ENCODE assay signal across 8 cellular contexts in the genomic region with DNA sequence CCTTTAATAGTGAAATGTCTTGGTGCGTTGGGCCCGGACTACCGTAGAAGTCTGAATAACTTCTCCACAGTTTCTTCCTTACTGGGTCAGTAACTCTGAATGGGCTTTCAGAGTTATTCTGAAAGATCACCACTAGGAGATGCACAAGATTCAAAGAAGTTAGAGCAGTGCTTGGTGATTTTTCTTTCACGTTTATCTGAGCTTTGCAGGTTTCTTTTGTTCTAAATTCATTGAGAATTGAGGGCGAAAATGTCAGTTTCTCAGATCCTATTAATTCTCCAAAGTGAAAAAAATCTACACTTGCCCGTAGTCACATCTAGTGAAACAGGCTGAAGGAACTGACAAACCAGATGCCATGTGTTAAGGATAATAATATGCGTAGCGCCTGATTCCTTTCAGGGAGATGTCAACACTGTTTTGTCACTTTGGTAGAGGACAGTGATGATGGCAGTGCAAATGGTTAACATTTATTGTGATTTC.
A peak's percentile ranks its signal among the peaks of the same experiment; 100 is the strongest.
DNase-seq lines count a peak whose midpoint lies in the region; ATAC-seq and TF ChIP-seq lines count a peak whose summit lies in the region.

No MANE protein-coding gene starts in this region.

- BruUV-seq in HCT116 (replicated peaks; lab: Mats Ljungman, UMichigan) = no TSS peak

- DNase-seq in DMS79 (lab: John Stamatoyannopoulos, UW) (peak; percentile 32), HCT116 (ENCODE audit: low read depth, low spot score) (peak; percentile 42), NCI-H226 (peak; percentile 46), left ventricle myocardium inferior (no peak), retinal pigment epithelial cell (ENCODE audit: low read depth) (peak; percentile 18)
- DNase-seq in stimulated activated CD4-positive, alpha-beta T cell treated with anti-CD3 and anti-CD28 coated beads, Interleukin-1b, Interleukin-23, amount 100 ng/mL, for 48 hours = no peak
- DNase-seq in activated CD4-positive, alpha-beta memory T cell treated with anti-CD3 and anti-CD28 coated beads for 36 hours = no peak

- peaks cover 6% of the 10 kb centered on the region for H3K4me1 Mint-ChIP-seq in activated T-helper 17 cell treated with anti-CD3 and anti-CD28 coated beads, Interleukin-2, amount 50 U/mL, for 72 hours
- H3K4me1 Mint-ChIP-seq in activated CD4-positive, alpha-beta memory T cell treated with anti-CD3 and anti-CD28 coated beads for 36 hours (ENCODE audit: low read depth) = peaks cover 6% of the 10 kb centered on the region

- H3K36me3 ChIP-seq in HCT116 (ENCODE audit: control insufficient read depth in 1 of 2, insufficient read depth in 2 of 2, low read length in 2 of 2) (no peaks in the 10 kb centered on the region), left ventricle myocardium inferior (no peaks in the 10 kb centered on the region)

- no peak overlapping the region for H3K9ac ChIP-seq in HCT116 (ENCODE audit: low read length)

- H3K27me3 Mint-ChIP-seq in activated T-helper 17 cell treated with anti-CD3 and anti-CD28 coated beads, Interleukin-2, amount 50 U/mL, for 72 hours = no peaks in the 10 kb centered on the region
- H3K27me3 Mint-ChIP-seq in activated CD4-positive, alpha-beta memory T cell treated with anti-CD3 and anti-CD28 coated beads for 36 hours = no peaks in the 10 kb centered on the region

- no peaks in the 10 kb centered on the region for H3K9me3 ChIP-seq in HCT116 (ENCODE audit: control insufficient read depth in 1 of 2, insufficient read depth in 1 of 2, low read depth in 1 of 2, low read length in 2 of 2)
- no peaks in the 10 kb centered on the region for H3K9me3 ChIP-seq in left ventricle myocardium inferior (replicated peaks)

- RAD21 ChIA-PET in HCT116 (lab: Charles Lee; ENCODE audit: low non-redundant PET in 1 of 2, low total read pairs in 2 of 2, uncharacterized antibody in 2 of 2, unreplicated experiment in 2 of 2) = interaction anchor here (0.7 to 2.8 kb wide), 13 partner anchors 8 to 463 kb away, joined by 4 to 38 read pairs (median 7); no protein-coding TSS in a partner anchor

- H2AFZ ChIP-seq in HCT116 (ENCODE audit: low read depth, low read length, poor library complexity, severe bottlenecking) = peak overlapping the region; percentile 75

- TF ChIP-seq POLR2A in HCT116 (IDR thresholded peaks at IDR 0.05; ENCODE audit: borderline replicate concordance, extremely low read depth, insufficient read depth, insufficient read length) = no peak

- ATAC-seq in HCT116 = peak; percentile 91
- ATAC-seq in activated T-helper 17 cell treated with anti-CD3 and anti-CD28 coated beads, Interleukin-2, amount 50 U/mL, for 72 hours (replicated peaks) = peak; percentile 47

- H3K36me3 Mint-ChIP-seq in activated T-helper 17 cell treated with anti-CD3 and anti-CD28 coated beads, Interleukin-2, amount 50 U/mL, for 72 hours (ENCODE audit: low read depth) = no peaks in the 10 kb centered on the region
- H3K36me3 Mint-ChIP-seq in activated CD4-positive, alpha-beta memory T cell treated with anti-CD3 and anti-CD28 coated beads for 36 hours = no peaks in the 10 kb centered on the region

- no peaks in the 10 kb centered on the region for H4K20me1 ChIP-seq in HCT116 (ENCODE audit: insufficient read depth)

- H3K27ac Mint-ChIP-seq in activated T-helper 17 cell treated with anti-CD3 and anti-CD28 coated beads, Interleukin-2, amount 50 U/mL, for 72 hours = peak overlapping the region; percentile 34
- H3K27ac Mint-ChIP-seq in activated CD4-positive, alpha-beta memory T cell treated with anti-CD3 and anti-CD28 coated beads for 36 hours = no peak overlapping the region

- H3K4me2 ChIP-seq in HCT116 (ENCODE audit: low read length) = peak overlapping the region; percentile 11; the same call in 1 of the 2 replicates

- H3K27ac ChIP-seq in HCT116 (ENCODE audit: low read depth, low read length) = no peak overlapping the region
- H3K27ac ChIP-seq in left ventricle myocardium inferior (replicated peaks) = peak overlapping the region; percentile 50

- no peaks in the 10 kb centered on the region for H3K4me1 ChIP-seq in HCT116 (ENCODE audit: control insufficient read depth in 1 of 2, insufficient read depth in 2 of 2, low read length in 2 of 2)
- peaks cover 10% of the 10 kb centered on the region for H3K4me1 ChIP-seq in left ventricle myocardium inferior

- no peaks in the 10 kb centered on the region for H3K79me2 ChIP-seq in HCT116 (ENCODE audit: insufficient read depth, low read length)

- H3K27me3 ChIP-seq in HCT116 (ENCODE audit: insufficient read depth, low read length) = no peaks in the 10 kb centered on the region
- no peaks in the 10 kb centered on the region for H3K27me3 ChIP-seq in left ventricle myocardium inferior (ENCODE audit: low read depth)

- TF ChIP-seq CTCF in HCT116 (IDR thresholded peaks at IDR 0.05 in 2 of 3, conservative IDR thresholded peaks at IDR 0.05 in 1 of 3; ENCODE audit: borderline replicate concordance in 1 of 3, insufficient read depth in 1 of 3, low read depth in 2 of 3, low read length in 2 of 3) (peak; percentile 73 to 93 (median 86)), left ventricle myocardium inferior (IDR thresholded peaks at IDR 0.05; ENCODE audit: borderline replicate concordance) (peak; percentile 84), retinal pigment epithelial cell (conservative IDR thresholded peaks at IDR 0.05; ENCODE audit: low read depth, low read length) (peak; percentile 93)

- peak; percentile 97 for TF ChIP-seq RAD21 in HCT116 (IDR thresholded peaks at IDR 0.05; ENCODE audit: low read depth)

- POLR2A ChIA-PET in HCT116 (lab: Charles Lee) = interaction anchor here (1.0 to 1.2 kb wide), 2 partner anchors 174 to 258 kb away, joined by 3 to 5 read pairs; no protein-coding TSS in a partner anchor
- POLR2A ChIA-PET in activated CD4-positive, alpha-beta memory T cell treated with anti-CD3 and anti-CD28 coated beads for 36 hours (lab: Charles Lee) = interaction anchor here (0.5 kb wide), 1 partner anchor 237 kb away, joined by 3 read pairs; no protein-coding TSS in a partner anchor

- intact Hi-C loops in HCT116 (cut with micrococcal nuclease) = loop anchor here (1.0 to 10.0 kb wide), 4 partner anchors 160 to 463 kb away; no protein-coding TSS in a partner anchor
- intact Hi-C loops in left ventricle myocardium inferior (cut with micrococcal nuclease) = loop anchor here (5.0 kb wide), 1 partner anchor 463 kb away; no protein-coding TSS in a partner anchor
- intact Hi-C loops in activated CD4-positive, alpha-beta memory T cell treated with anti-CD3 and anti-CD28 coated beads for 36 hours (cut with micrococcal nuclease) = loop anchor here (1.0 kb wide), 4 partner anchors 122 to 463 kb away; no protein-coding TSS in a partner anchor

- H3K9me3 Mint-ChIP-seq in activated T-helper 17 cell treated with anti-CD3 and anti-CD28 coated beads, Interleukin-2, amount 50 U/mL, for 72 hours = no peaks in the 10 kb centered on the region
- H3K9me3 Mint-ChIP-seq in activated CD4-positive, alpha-beta memory T cell treated with anti-CD3 and anti-CD28 coated beads for 36 hours = no peaks in the 10 kb centered on the region

- CTCF ChIA-PET in HCT116 (lab: Charles Lee) = interaction anchor here (0.5 to 8.8 kb wide), 17 partner anchors 9 to 477 kb away, joined by 3 to 186 read pairs (median 4); no protein-coding TSS in a partner anchor
- CTCF ChIA-PET in activated CD4-positive, alpha-beta memory T cell treated with anti-CD3 and anti-CD28 coated beads for 36 hours (lab: Charles Lee) = interaction anchor here (0.5 to 7.1 kb wide), 48 partner anchors 9 to 913 kb away, joined by 3 to 159 read pairs (median 4); no protein-coding TSS in a partner anchor

- H3K9me2 ChIP-seq in HCT116 (ENCODE audit: insufficient read depth) = no peaks in the 10 kb centered on the region

- H3K4me3 ChIP-seq in HCT116 (replicated peaks in 1 of 2; ENCODE audit: low read depth in 1 of 2, low read length in 2 of 2) = no peak overlapping the region
- H3K4me3 ChIP-seq in left ventricle myocardium inferior = peak overlapping the region; percentile 24
- H3K4me3 ChIP-seq in retinal pigment epithelial cell (ENCODE audit: low read length) = no peak overlapping the region

- H3K4me3 Mint-ChIP-seq in activated T-helper 17 cell treated with anti-CD3 and anti-CD28 coated beads, Interleukin-2, amount 50 U/mL, for 72 hours = peak overlapping the region; percentile 39
- no peak overlapping the region for H3K4me3 Mint-ChIP-seq in activated CD4-positive, alpha-beta memory T cell treated with anti-CD3 and anti-CD28 coated beads for 36 hours

TF ChIP-seq in HCT116, 20 proteins besides CTCF, POLR2A, EP300 and RAD21:
- no peak for TF ChIP-seq FOSL1 (IDR thresholded peaks at IDR 0.05; ENCODE audit: low read depth)
- TF ChIP-seq EGR1 (IDR thresholded peaks at IDR 0.05; ENCODE audit: low read depth) = no peak
- peak; percentile 9; the same call in 1 of the 2 replicates for TF ChIP-seq CEBPB (IDR thresholded peaks at IDR 0.05; ENCODE audit: low read depth)

Comparison
In these comparisons a context has a peak if more than half of its experiments do, and no peak if none do; other contexts are left out.
1. DNase-seq: peak in DMS79 (single experiment), HCT116 (single experiment), NCI-H226 (single experiment) and retinal pigment epithelial cell (single experiment); none in left ventricle myocardium inferior (single experiment), stimulated activated CD4-positive, alpha-beta T cell treated with anti-CD3 and anti-CD28 coated beads, Interleukin-1b, Interleukin-23, amount 100 ng/mL, for 48 hours (single experiment) and activated CD4-positive, alpha-beta memory T cell treated with anti-CD3 and anti-CD28 coated beads for 36 hours (single experiment).
2. Peak in every context shown above with its lines, with median percentiles within 50 percentile points of each other: CTCF ChIP-seq.